ENCODE assay signal across 15 cellular contexts in the genomic region with DNA sequence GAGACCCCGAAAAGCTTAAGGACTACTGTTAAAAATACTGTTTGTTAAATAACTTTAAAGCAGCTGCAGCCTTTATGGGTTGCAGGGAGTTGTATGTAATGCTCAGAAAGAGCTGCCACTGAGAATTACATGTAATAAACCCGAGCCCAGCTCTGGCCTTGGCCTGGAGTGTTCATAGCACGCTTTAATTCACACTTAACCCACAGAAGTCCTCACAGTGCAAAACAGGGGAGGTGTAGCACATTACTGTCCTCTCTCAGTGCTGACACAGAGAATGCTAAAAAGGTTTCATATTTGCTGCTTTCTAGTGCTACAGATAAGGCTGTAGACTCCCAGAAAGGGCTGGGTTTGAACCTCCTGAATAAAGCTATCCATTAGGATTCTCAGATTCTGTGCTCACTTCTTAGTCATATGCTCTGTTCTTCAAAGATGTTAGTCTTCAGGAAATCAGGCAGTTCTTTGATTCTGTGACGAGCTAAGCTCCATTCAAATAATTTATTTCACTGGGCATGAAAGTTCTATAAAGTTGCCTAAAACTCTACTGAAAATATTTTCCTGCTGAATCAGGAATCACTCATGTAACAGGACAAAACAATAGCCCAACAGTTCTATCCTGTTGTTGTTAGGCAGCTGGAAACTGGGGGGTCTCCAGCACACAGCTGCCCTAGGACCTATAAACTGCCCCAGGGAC.
DNase-seq lines count a peak whose midpoint lies in the region; TF ChIP-seq lines count a peak whose summit lies in the region.
"Had no signal": no experiment of that assay in that cellular context is flagged by ENCODE, and none has a peak within 500 bp of the region (broad histone marks: within the 10 kb centered on the region; RNA-seq: fewer than 3 reads in every experiment).

No MANE protein-coding gene starts in this region.

- POLR2A ChIA-PET in CD4-positive, alpha-beta memory T cell (lab: Charles Lee; ENCODE audit: partially characterized antibody) = no interaction called here

- no peak overlapping the region for H3K27ac ChIP-seq in esophagus muscularis mucosa (replicated peaks in 1 of 4)
- no peak overlapping the region for H3K27ac ChIP-seq in CD4-positive, alpha-beta memory T cell (ENCODE audit: low read depth, low read length)

- intact Hi-C loops in esophagus muscularis mucosa (cut with DNase I) = no loop called here
- intact Hi-C loops in CD4-positive, alpha-beta memory T cell (cut with micrococcal nuclease) = no loop called here

- peak overlapping the region; percentile 38 for H3K27ac Mint-ChIP-seq in osteocyte (ENCODE audit: unreplicated experiment)
- no peak overlapping the region for H3K27ac Mint-ChIP-seq in CD4-positive, alpha-beta memory T cell
- H3K27ac Mint-ChIP-seq: CD4-positive, CD25-positive, alpha-beta regulatory T cell; naive B cell had no signal

- H3K4me3 Mint-ChIP-seq in osteocyte (ENCODE audit: unreplicated experiment) = no peak overlapping the region
- no peak overlapping the region for H3K4me3 Mint-ChIP-seq in CD4-positive, alpha-beta memory T cell
- H3K4me3 Mint-ChIP-seq: brain, naive B cell had no signal

- no peak overlapping the region for H3K4me3 ChIP-seq in esophagus muscularis mucosa
- no peak overlapping the region for H3K4me3 ChIP-seq in CD4-positive, alpha-beta memory T cell (ENCODE audit: low read length in 2 of 2)
- H3K4me3 ChIP-seq: transverse colon had no signal

- WGBS in esophagus muscularis mucosa = 82% methylated on average over 4 of the region's 4 CpGs

- TF ChIP-seq CTCF in esophagus muscularis mucosa (IDR thresholded peaks at IDR 0.05) = no peak
- no peak for TF ChIP-seq CTCF in osteocyte (IDR thresholded peaks at IDR 0.05)

- DNase-seq in GM04503 (ENCODE audit: low read depth) = peak; percentile 55
- peak; percentile 47 for DNase-seq in SK-MEL-5 (ENCODE audit: low read depth, low spot score)
- peak; percentile 42 for DNase-seq in esophagus muscularis mucosa (ENCODE audit: extremely low spot score)
- no peak for DNase-seq in osteocyte (ENCODE audit: extremely low spot score, unreplicated experiment)
- DNase-seq in CD4-positive, alpha-beta memory T cell = no peak
- no peak for DNase-seq in globus pallidus (ENCODE audit: low spot score)
- DNase-seq in activated gamma-delta T cell (lab: John Stamatoyannopoulos, UW) = no peak
- DNase-seq in stimulated activated CD4-positive, alpha-beta T cell treated with anti-CD3 and anti-CD28 coated beads, Interleukin-1b, Interleukin-23, amount 100 ng/mL, for 48 hours = no peak
- DNase-seq: activated effector memory CD4-positive, alpha-beta T cell treated with anti-CD3 and anti-CD28 coated beads, Interleukin-2, amount 50 U/mL, for 16 hours; CD4-positive, CD25-positive, alpha-beta regulatory T cell; head of caudate nucleus; naive B cell; stimulated activated CD8-positive, alpha-beta memory T cell treated with anti-CD3 and anti-CD28 coated beads, Interleukin-4, amount 100 ng/mL, for 48 hours; transverse colon had no signal

- peaks cover 27% of the 10 kb centered on the region for H3K4me1 Mint-ChIP-seq in osteocyte (ENCODE audit: unreplicated experiment)
- no peaks in the 10 kb centered on the region for H3K4me1 Mint-ChIP-seq in CD4-positive, alpha-beta memory T cell
- H3K4me1 Mint-ChIP-seq: CD4-positive, CD25-positive, alpha-beta regulatory T cell; naive B cell had no signal

- no peak for TF ChIP-seq EP300 in esophagus muscularis mucosa (IDR thresholded peaks at IDR 0.05)

- peaks cover 0 to 3% (median 0%) of the 10 kb centered on the region in 4 donors for H3K36me3 ChIP-seq in esophagus muscularis mucosa
- H3K36me3 ChIP-seq in CD4-positive, alpha-beta memory T cell (ENCODE audit: insufficient read depth, low read length) = no peaks in the 10 kb centered on the region
- H3K36me3 ChIP-seq: transverse colon had no signal

- H3K27me3 Mint-ChIP-seq in osteocyte (ENCODE audit: unreplicated experiment) = no peaks in the 10 kb centered on the region
- peaks cover 3 to 19% of the 10 kb centered on the region in 2 donors for H3K27me3 Mint-ChIP-seq in CD4-positive, alpha-beta memory T cell
- H3K27me3 Mint-ChIP-seq: brain had no signal

- H3K4me1 ChIP-seq in esophagus muscularis mucosa = no peaks in the 10 kb centered on the region
- no peaks in the 10 kb centered on the region for H3K4me1 ChIP-seq in CD4-positive, alpha-beta memory T cell (ENCODE audit: insufficient read depth, low read length)

- in situ Hi-C loops in SK-MEL-5 (cut with HindIII; ENCODE audit: low pct_unique_long_range_greater_than_20kb, low sequenced_read_pairs) = no loop called here

- H3K9me3 Mint-ChIP-seq in osteocyte (ENCODE audit: unreplicated experiment) = no peaks in the 10 kb centered on the region
- H3K9me3 Mint-ChIP-seq in CD4-positive, alpha-beta memory T cell = no peaks in the 10 kb centered on the region
- H3K9me3 Mint-ChIP-seq: brain, naive B cell had no signal

- peaks cover 0 to 8% (median 0%) of the 10 kb centered on the region in 4 donors for H3K27me3 ChIP-seq in esophagus muscularis mucosa
- no peaks in the 10 kb centered on the region for H3K27me3 ChIP-seq in CD4-positive, alpha-beta memory T cell (ENCODE audit: insufficient read depth, low read length)
- H3K27me3 ChIP-seq: transverse colon had no signal

- peaks cover 20% of the 10 kb centered on the region for H3K36me3 Mint-ChIP-seq in osteocyte (ENCODE audit: unreplicated experiment)
- no peaks in the 10 kb centered on the region for H3K36me3 Mint-ChIP-seq in CD4-positive, alpha-beta memory T cell
- H3K36me3 Mint-ChIP-seq: CD4-positive, CD25-positive, alpha-beta regulatory T cell; naive B cell had no signal

- TF ChIP-seq POLR2A in esophagus muscularis mucosa (IDR thresholded peaks at IDR 0.05; ENCODE audit: low read depth) = no peak

- H3K9me3 ChIP-seq in esophagus muscularis mucosa = no peaks in the 10 kb centered on the region
- H3K9me3 ChIP-seq in CD4-positive, alpha-beta memory T cell (ENCODE audit: control insufficient read depth in 1 of 2, low read length in 2 of 2) = no peaks in the 10 kb centered on the region
- H3K9me3 ChIP-seq: transverse colon had no signal

- CTCF ChIA-PET in CD4-positive, alpha-beta memory T cell (lab: Charles Lee; ENCODE audit: partially characterized antibody) = no interaction called here

Comparison
In these comparisons a context has a peak if more than half of its experiments do, and no peak if none do; other contexts are left out.
1. DNase-seq: peak in GM04503 (single experiment), SK-MEL-5 (single experiment) and esophagus muscularis mucosa (single experiment); none in osteocyte (single experiment), CD4-positive, alpha-beta memory T cell (0 of 5), globus pallidus (single experiment), activated gamma-delta T cell (single experiment) and stimulated activated CD4-positive, alpha-beta T cell treated with anti-CD3 and anti-CD28 coated beads, Interleukin-1b, Interleukin-23, amount 100 ng/mL, for 48 hours (single experiment).